ENCODE assay signal across 8 cellular contexts in genomic region chr3:177777699-177778098, GRCh38.
DNase-seq lines count a peak whose midpoint lies in the region; ATAC-seq and TF ChIP-seq lines count a peak whose summit lies in the region.

No MANE protein-coding gene starts in this region.

- ATAC-seq in GM19397 (IDR thresholded peaks at IDR 0.05; ENCODE audit: unreplicated experiment) (peak; percentile 78), HG03342 (IDR thresholded peaks at IDR 0.05; ENCODE audit: unreplicated experiment) (peak; percentile 90)

- H3K4me1 Mint-ChIP-seq in Caco-2 (ENCODE audit: low read depth, unreplicated experiment): no peaks in the 10 kb centered on the region

- no peaks in the 10 kb centered on the region for H3K36me3 Mint-ChIP-seq in Caco-2 (ENCODE audit: insufficient read depth, unreplicated experiment)

- H3K4me3 ChIP-seq in Caco-2 (ENCODE audit: low read depth, low read length): no peak overlapping the region
- H3K4me3 ChIP-seq in effector memory CD4-positive, alpha-beta T cell (ENCODE audit: insufficient read depth, low read depth, low read length, poor library complexity, severe bottlenecking): no peak overlapping the region

- no TSS peak for BruUV-seq in Caco-2 (replicated peaks; lab: Mats Ljungman, UMichigan)

- intact Hi-C loops in Caco-2 (cut with micrococcal nuclease; ENCODE audit: unreplicated experiment): loop anchor here (1.0 to 5.0 kb wide), 5 partner anchors 33 to 727 kb away; no protein-coding TSS in a partner anchor

- H3K27me3 ChIP-seq in Caco-2 (replicated peaks; ENCODE audit: control insufficient read depth, insufficient read depth, low read length): no peaks in the 10 kb centered on the region
- no peaks in the 10 kb centered on the region for H3K27me3 ChIP-seq in effector memory CD4-positive, alpha-beta T cell (replicated peaks; ENCODE audit: control insufficient read depth, insufficient read depth, low read length, poor library complexity, severe bottlenecking)

- CTCF ChIA-PET in Caco-2 (lab: Charles Lee): interaction anchor here (1.1 kb wide), 1 partner anchor 155 kb away, joined by 4 read pairs; no protein-coding TSS in a partner anchor

- no peaks in the 10 kb centered on the region for H3K4me1 ChIP-seq in Caco-2
- H3K4me1 ChIP-seq in effector memory CD4-positive, alpha-beta T cell (ENCODE audit: control insufficient read depth, insufficient read depth, low read length, poor library complexity, severe bottlenecking): peaks cover 6% of the 10 kb centered on the region

- POLR2A ChIA-PET in Caco-2 (lab: Charles Lee): no interaction called here

- H3K27me3 Mint-ChIP-seq in Caco-2 (ENCODE audit: insufficient read depth, unreplicated experiment): no peaks in the 10 kb centered on the region

- H3K36me3 ChIP-seq in Caco-2 (ENCODE audit: control insufficient read depth, insufficient read depth, low read length): no peaks in the 10 kb centered on the region
- no peaks in the 10 kb centered on the region for H3K36me3 ChIP-seq in effector memory CD4-positive, alpha-beta T cell (ENCODE audit: control insufficient read depth, insufficient read depth, low read length)

- H3K27ac Mint-ChIP-seq in Caco-2 (ENCODE audit: unreplicated experiment): no peak overlapping the region

- DNase-seq in Caco-2 (peak; percentile 66 to 67), NCI-H526 treated with DMSO at 0.1 percent for 48 hours (lab: John Stamatoyannopoulos, UW) (peak; percentile 29), fibroblast of peridontal ligament (ENCODE audit: extremely low read depth) (peak; percentile 47), nucleus accumbens (lab: John Stamatoyannopoulos, UW) (peak in 34 of 56 donors; percentile 6 to 68 (median 26))
- DNase-seq in activated CD4-positive, alpha-beta T cell treated with anti-CD3 and anti-CD28 coated beads, Interleukin-2, amount 50 U/mL, for 4 hours: peak; percentile 25 to 28
- DNase-seq in effector memory CD4-positive, alpha-beta T cell: no peak

- no peak overlapping the region for H3K4me3 Mint-ChIP-seq in Caco-2 (ENCODE audit: unreplicated experiment)

- H3K9me3 ChIP-seq in Caco-2: no peaks in the 10 kb centered on the region
- no peaks in the 10 kb centered on the region for H3K9me3 ChIP-seq in effector memory CD4-positive, alpha-beta T cell (ENCODE audit: control insufficient read depth, low read length)

- peak; percentile 61 to 63 for TF ChIP-seq CTCF in Caco-2 (IDR thresholded peaks at IDR 0.05; ENCODE audit: insufficient read depth in 1 of 2, low read depth in 1 of 2, low read length in 1 of 2, severe bottlenecking in 1 of 2, unreplicated experiment in 1 of 2)

- no peak overlapping the region for H3K27ac ChIP-seq in effector memory CD4-positive, alpha-beta T cell (ENCODE audit: insufficient read depth, low read length, poor library complexity, severe bottlenecking)

- H3K9me3 Mint-ChIP-seq in Caco-2 (ENCODE audit: unreplicated experiment): no peaks in the 10 kb centered on the region

Comparison
In these comparisons a context has a peak if more than half of its experiments do, and no peak if none do; other contexts are left out.
1. DNase-seq: peak in Caco-2 (2 of 2), NCI-H526 treated with DMSO at 0.1 percent for 48 hours (single experiment), activated CD4-positive, alpha-beta T cell treated with anti-CD3 and anti-CD28 coated beads, Interleukin-2, amount 50 U/mL, for 4 hours (2 of 2), fibroblast of peridontal ligament (single experiment) and nucleus accumbens (34 of 56); none in effector memory CD4-positive, alpha-beta T cell (0 of 3).